Comparison of ENCODE assay signal across 8 cellular contexts in the genomic region with DNA sequence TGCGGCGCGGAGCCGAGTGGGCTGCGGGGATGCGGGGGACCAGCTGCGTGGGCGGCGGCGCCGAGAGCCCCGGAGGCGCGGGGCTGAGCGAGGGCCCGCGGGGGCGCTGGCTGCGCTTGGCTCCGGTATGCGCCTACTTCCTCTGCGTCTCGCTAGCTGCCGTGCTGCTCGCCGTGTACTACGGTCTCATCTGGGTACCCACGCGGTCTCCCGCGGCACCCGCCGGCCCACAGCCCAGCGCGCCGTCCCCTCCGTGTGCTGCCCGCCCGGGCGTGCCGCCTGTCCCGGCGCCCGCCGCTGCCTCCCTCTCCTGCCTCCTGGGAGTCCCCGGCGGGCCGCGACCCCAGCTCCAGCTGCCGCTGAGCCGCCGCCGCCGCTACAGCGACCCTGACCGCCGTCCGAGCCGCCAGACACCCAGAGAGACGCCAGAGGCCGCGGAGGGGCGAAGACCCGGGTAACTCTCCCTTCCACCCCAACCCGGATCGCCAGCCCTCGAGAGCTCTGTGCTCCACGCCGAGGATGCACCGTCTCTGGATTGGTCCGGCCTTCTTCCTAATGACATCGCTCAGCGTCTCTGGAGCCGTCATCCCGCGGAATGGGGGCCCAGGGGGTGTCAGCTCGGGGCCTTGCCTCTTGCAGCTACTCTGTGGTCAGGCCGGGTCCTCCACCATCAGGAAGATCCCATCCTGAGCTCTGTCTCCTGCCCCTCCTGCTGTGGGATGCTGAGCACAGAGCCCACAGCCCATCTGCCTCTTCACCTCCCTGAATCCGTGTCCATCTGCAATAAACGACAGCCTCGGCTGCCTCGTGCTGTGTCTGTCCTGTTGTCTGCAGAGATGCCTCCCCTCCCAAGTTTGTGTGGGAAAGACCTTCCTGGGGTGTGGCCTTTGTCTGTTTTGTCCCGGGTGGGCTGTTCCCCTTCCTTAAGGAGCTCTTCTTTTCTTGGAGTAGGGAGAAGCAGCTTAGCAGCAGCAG. TPM values are rescaled to one million over a fixed set of nuclear protein-coding genes. Genes with fewer than 3 reads are reported as not detected.
DNase-seq lines count a peak whose midpoint lies in the region; ATAC-seq and TF ChIP-seq lines count a peak whose summit lies in the region.

No MANE protein-coding gene starts in this region.

- peaks cover 23% of the 10 kb centered on the region for H3K4me1 Mint-ChIP-seq in mesothelial cell of epicardium

- DNase-seq in BJ (ENCODE audit: low read depth): no peak
- DNase-seq in NCI-H524 (lab: John Stamatoyannopoulos, UW): peak; percentile 42 to 71
- no peak for DNase-seq in colonic mucosa
- DNase-seq in mesothelial cell of epicardium (ENCODE audit: low spot score in 2 of 2, unreplicated experiment in 2 of 2): no peak
- DNase-seq in upper lobe of right lung: no peak
- no peak for DNase-seq in COR-L47 (lab: John Stamatoyannopoulos, UW)
- DNase-seq in NCI-H2081 (lab: John Stamatoyannopoulos, UW): no peak

- H3K36me3 Mint-ChIP-seq in mesothelial cell of epicardium: peaks cover 10% of the 10 kb centered on the region

- ATAC-seq in GM19467 (IDR thresholded peaks at IDR 0.05; ENCODE audit: unreplicated experiment) (peak; percentile 17), upper lobe of right lung (peak; percentile 6)

- H3K36me3 ChIP-seq in BJ (ENCODE audit: control insufficient read depth, insufficient read depth, low read length): peaks cover 17% of the 10 kb centered on the region
- H3K36me3 ChIP-seq in colonic mucosa: no peaks in the 10 kb centered on the region
- H3K36me3 ChIP-seq in upper lobe of right lung: peaks cover 12% of the 10 kb centered on the region

- H3K4me3 ChIP-seq in BJ (ENCODE audit: low read depth, low read length) (peak overlapping the region; percentile 40), colonic mucosa (peak overlapping the region; percentile 65), upper lobe of right lung (peak overlapping the region; percentile 79)

- intact Hi-C loops in colonic mucosa (cut with DNase I): no loop called here
- intact Hi-C loops in upper lobe of right lung (cut with DNase I): no loop called here

- H3K9me3 ChIP-seq in colonic mucosa (no peaks in the 10 kb centered on the region), upper lobe of right lung (no peaks in the 10 kb centered on the region)

- TF ChIP-seq CTCF in BJ (IDR thresholded peaks at IDR 0.05; ENCODE audit: insufficient read depth, low read depth, low read length): no peak
- TF ChIP-seq CTCF in colonic mucosa (IDR thresholded peaks at IDR 0.05): no peak
- no peak for TF ChIP-seq CTCF in mesothelial cell of epicardium (IDR thresholded peaks at IDR 0.05; ENCODE audit: unreplicated experiment)
- no peak for TF ChIP-seq CTCF in upper lobe of right lung (IDR thresholded peaks at IDR 0.05)

- no peaks in the 10 kb centered on the region for H3K27me3 ChIP-seq in BJ (ENCODE audit: control insufficient read depth, insufficient read depth, low read length)
- no peaks in the 10 kb centered on the region for H3K27me3 ChIP-seq in colonic mucosa
- no peaks in the 10 kb centered on the region for H3K27me3 ChIP-seq in upper lobe of right lung

- H3K4me1 ChIP-seq in colonic mucosa: peaks cover 4% of the 10 kb centered on the region
- H3K4me1 ChIP-seq in upper lobe of right lung: peaks cover 13% of the 10 kb centered on the region

- peak overlapping the region; percentile 66 for H3K27ac Mint-ChIP-seq in mesothelial cell of epicardium

- CTCF ChIA-PET in BJ (lab: Yijun Ruan, JAX): interaction anchor here (0.6 to 3.9 kb wide), 13 partner anchors 9 to 561 kb away, joined by 3 to 25 read pairs (median 4); partner anchors contain the start of genes DHX34 and EHD2

- H3K4me3 Mint-ChIP-seq in mesothelial cell of epicardium: peak overlapping the region; percentile 77

- H3K27ac ChIP-seq in colonic mucosa (peak overlapping the region; percentile 55), upper lobe of right lung (peak overlapping the region; percentile 60)

- POLR2A ChIA-PET in BJ (lab: Charles Lee): interaction anchor here (0.7 to 2.0 kb wide), 2 partner anchors 18 to 545 kb away, joined by 3 to 15 read pairs; partner anchors contain the start of gene CCDC9

- H3K9me3 Mint-ChIP-seq in mesothelial cell of epicardium: no peaks in the 10 kb centered on the region

- peak overlapping the region; percentile 55 to 72 for H3K9ac ChIP-seq in colonic mucosa (ENCODE audit: low read depth in 2 of 2, low read length in 2 of 2)

- no peaks in the 10 kb centered on the region for H3K27me3 Mint-ChIP-seq in mesothelial cell of epicardium (ENCODE audit: low read depth)

RNA-seq across cellular contexts. Expression of gene INAFM1, which starts 0.5 kb away (rescaled TPM):
- polyA plus RNA-seq in BJ (2011; rRNA removed): 2.2 and 2.9 TPM in 2 replicates
- 1.00 and 1.8 TPM in 2 replicates for polyA minus RNA-seq in BJ (2011; rRNA and poly(A)+ RNA removed)
- 10 to 100 TPM; 12.8 to 19.6 TPM for total RNA-seq in colonic mucosa
- 24.4 to 25.1 TPM (median 24.6 TPM) in 3 replicates for total RNA-seq in mesothelial cell of epicardium
- 18.2 TPM for total RNA-seq in upper lobe of right lung

RNA-seq across cellular contexts. Expression of gene CCDC9, which starts 18.9 kb away (rescaled TPM):
- 4.1 and 5.5 TPM in 2 replicates for polyA plus RNA-seq in BJ (2011; rRNA removed)
- 3.6 and 4.8 TPM in 2 replicates for polyA minus RNA-seq in BJ (2011; rRNA and poly(A)+ RNA removed)
- total RNA-seq in colonic mucosa: 10 to 100 TPM; 27.2 to 37.3 TPM
- 45.6 to 49.2 TPM (median 46.8 TPM) in 3 replicates for total RNA-seq in mesothelial cell of epicardium
- 36.1 TPM for total RNA-seq in upper lobe of right lung

RNA-seq across cellular contexts. Expression of gene C5AR1, which starts 34.5 kb away (rescaled TPM):
- 0.42 TPM in 2 replicates for polyA plus RNA-seq in BJ (2011; rRNA removed)
- polyA minus RNA-seq in BJ (2011; rRNA and poly(A)+ RNA removed): 0.81 TPM in 1 of 2 replicates, not detected in the other
- total RNA-seq in colonic mucosa: 10 to 100 TPM in 1 of 2 donors, 1 to 10 TPM in 1; 5.3 to 11.5 TPM
- total RNA-seq in mesothelial cell of epicardium: 0.47 to 1.2 TPM (median 0.98 TPM) in 3 replicates
- total RNA-seq in upper lobe of right lung: 58.9 TPM

RNA-seq across cellular contexts. Expression of gene BBC3, which starts 44.2 kb away (rescaled TPM):
- 5.2 and 5.7 TPM in 2 replicates for polyA plus RNA-seq in BJ (2011; rRNA removed)
- polyA minus RNA-seq in BJ (2011; rRNA and poly(A)+ RNA removed): 4.4 and 6.5 TPM in 2 replicates
- 10 to 100 TPM; 19.5 to 21.7 TPM for total RNA-seq in colonic mucosa
- 19.1 to 19.6 TPM (median 19.5 TPM) in 3 replicates for total RNA-seq in mesothelial cell of epicardium
- 20.1 TPM for total RNA-seq in upper lobe of right lung

RNA-seq across cellular contexts. Expression of gene C5AR2, which starts 56.8 kb away (rescaled TPM):
- polyA plus RNA-seq in BJ (2011; rRNA removed): 0.01 TPM in 1 of 2 replicates, not detected in the other
- not detected in 2 replicates for polyA minus RNA-seq in BJ (2011; rRNA and poly(A)+ RNA removed)
- total RNA-seq in colonic mucosa (under 1 TPM; 0.74 to 0.82 TPM), mesothelial cell of epicardium (not detected in 3 replicates), upper lobe of right lung (3.5 TPM)

Comparison
In these comparisons a context has a peak if more than half of its experiments do, and no peak if none do; other contexts are left out.
1. DNase-seq: peak in NCI-H524 (2 of 2); none in BJ (single experiment), colonic mucosa (single experiment), mesothelial cell of epicardium (0 of 2), upper lobe of right lung (single experiment), COR-L47 (single experiment) and NCI-H2081 (0 of 2).
2. Peak in every context shown above with its lines, with median percentiles within 50 percentile points of each other: H3K4me3 ChIP-seq.